Comparison of ENCODE assay signal across 8 cellular contexts in the genomic region with DNA sequence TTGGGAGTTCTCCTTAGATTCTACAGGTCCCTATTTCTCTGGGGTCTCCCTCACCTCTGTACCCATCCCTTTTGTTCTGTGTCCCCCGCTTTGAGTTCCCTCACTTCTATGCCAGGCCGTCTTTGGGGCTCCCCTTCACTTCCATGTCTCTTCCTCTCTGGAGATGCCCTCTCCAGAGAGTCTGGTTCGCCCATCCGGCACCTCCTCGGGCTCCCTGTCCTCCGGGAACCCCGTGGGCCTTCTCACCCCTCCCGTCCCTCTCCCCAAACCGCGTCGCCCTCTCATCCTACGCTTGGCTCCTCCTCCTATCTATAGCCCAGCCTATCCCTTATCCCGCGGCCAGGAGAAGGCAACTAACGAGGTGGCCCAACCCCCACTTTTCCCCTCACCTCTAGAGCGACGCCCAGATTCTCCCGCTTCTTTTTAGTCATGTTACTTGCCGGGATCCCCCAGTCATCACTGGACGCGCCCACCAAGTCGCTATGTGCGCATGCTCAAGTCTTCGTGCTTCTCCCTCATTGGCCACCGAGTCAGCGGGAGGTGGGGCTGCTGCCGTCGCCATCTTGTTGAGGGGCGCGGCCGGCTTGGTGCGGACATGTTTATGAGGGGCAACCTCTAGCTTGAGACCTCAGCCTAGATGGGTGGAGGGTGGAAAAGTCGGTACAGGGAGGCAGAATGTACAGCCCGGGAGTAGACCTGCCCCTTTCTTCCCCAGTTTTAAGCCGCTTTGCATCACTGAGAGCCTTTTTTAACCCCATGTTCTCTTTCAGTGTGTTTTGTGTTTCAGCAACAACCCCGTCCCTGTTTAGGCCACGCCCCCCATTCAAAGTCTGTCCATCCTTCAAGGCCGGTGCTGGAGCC. TPM values are rescaled to one million over a fixed set of nuclear protein-coding genes. Genes with fewer than 3 reads are reported as not detected.
DNase-seq lines count a peak whose midpoint lies in the region; ATAC-seq, FAIRE-seq and TF ChIP-seq lines count a peak whose summit lies in the region.

A gene (minus strand): TSS at position 461 of the 861 bp plus-strand sequence. CDS start 30 bp downstream, at position 431.

- peaks cover 3 to 6% of the 10 kb centered on the region in 2 experiments for H3K4me1 ChIP-seq in neutrophil (ENCODE audit: control insufficient read depth in 1 of 2, insufficient read depth in 1 of 2, low read depth in 1 of 2, low read length in 1 of 2)

- H3K4me3 ChIP-seq in NB4 (ENCODE audit: low read depth, low read length) (peak within 1 kb of the TSS; percentile 68), neutrophil (ENCODE audit: low read depth in 1 of 2, low read length in 1 of 2) (peak within 1 kb of the TSS; percentile 70 to 89)

- peak; percentile 87 for ATAC-seq in HG02571 (IDR thresholded peaks at IDR 0.05; ENCODE audit: unreplicated experiment)

- DNase-seq in GM04504 (ENCODE audit: low read depth) (peak; percentile 87), NB4 (ENCODE audit: low read depth) (peak; percentile 92), SK-N-DZ (ENCODE audit: low spot score) (peak; percentile 99), frontal cortex (ENCODE audit: low spot score in 2 of 2) (peak; percentile 80 to 88)
- peak; percentile 97 for DNase-seq in activated naive CD4-positive, alpha-beta T cell treated with Interleukin-2 at 50 U/mL for 16 hours

- peak within 1 kb of the TSS; percentile 0 for H3K27ac ChIP-seq in neutrophil

- H3K36me3 ChIP-seq in neutrophil: no peaks in the 10 kb centered on the region

- no peak for TF ChIP-seq POLR2A in NB4 (IDR thresholded peaks at IDR 0.05; ENCODE audit: extremely low read depth, insufficient read length)

- no peaks in the 10 kb centered on the region for H3K9me3 ChIP-seq in neutrophil

- FAIRE-seq in frontal cortex (lab: Jason Lieb, UNC): no peak

- H3K27me3 ChIP-seq in neutrophil: peaks cover 28% of the 10 kb centered on the region

- TF ChIP-seq CTCF in NB4 (IDR thresholded peaks at IDR 0.05; ENCODE audit: low read depth, low read length) (no peak), neutrophil (IDR thresholded peaks at IDR 0.05) (peak; percentile 26), subcutaneous adipose tissue (IDR thresholded peaks at IDR 0.05; ENCODE audit: low read depth) (no peak)

RNA-seq across cellular contexts. Expression of the gene that starts here (rescaled TPM):
- polyA plus RNA-seq in SK-N-DZ (2014; cell fraction: cytosol; rRNA removed): 87.4 and 127 TPM in 2 replicates
- polyA plus RNA-seq in SK-N-DZ (2014; cell fraction: nucleus; rRNA removed): 104 and 118 TPM in 2 replicates
- 17.5 TPM for total RNA-seq in frontal cortex
- 10 to 100 TPM; 12.1 to 27.2 (median 12.6) TPM for total RNA-seq in subcutaneous adipose tissue

Comparison
In these comparisons a context has a peak if more than half of its experiments do, and no peak if none do; other contexts are left out.
1. Peak in every context shown above with its lines: DNase-seq, ATAC-seq, H3K4me3 ChIP-seq and H3K27ac ChIP-seq.